ENCODE assay signal across 8 cellular contexts in the genomic region with DNA sequence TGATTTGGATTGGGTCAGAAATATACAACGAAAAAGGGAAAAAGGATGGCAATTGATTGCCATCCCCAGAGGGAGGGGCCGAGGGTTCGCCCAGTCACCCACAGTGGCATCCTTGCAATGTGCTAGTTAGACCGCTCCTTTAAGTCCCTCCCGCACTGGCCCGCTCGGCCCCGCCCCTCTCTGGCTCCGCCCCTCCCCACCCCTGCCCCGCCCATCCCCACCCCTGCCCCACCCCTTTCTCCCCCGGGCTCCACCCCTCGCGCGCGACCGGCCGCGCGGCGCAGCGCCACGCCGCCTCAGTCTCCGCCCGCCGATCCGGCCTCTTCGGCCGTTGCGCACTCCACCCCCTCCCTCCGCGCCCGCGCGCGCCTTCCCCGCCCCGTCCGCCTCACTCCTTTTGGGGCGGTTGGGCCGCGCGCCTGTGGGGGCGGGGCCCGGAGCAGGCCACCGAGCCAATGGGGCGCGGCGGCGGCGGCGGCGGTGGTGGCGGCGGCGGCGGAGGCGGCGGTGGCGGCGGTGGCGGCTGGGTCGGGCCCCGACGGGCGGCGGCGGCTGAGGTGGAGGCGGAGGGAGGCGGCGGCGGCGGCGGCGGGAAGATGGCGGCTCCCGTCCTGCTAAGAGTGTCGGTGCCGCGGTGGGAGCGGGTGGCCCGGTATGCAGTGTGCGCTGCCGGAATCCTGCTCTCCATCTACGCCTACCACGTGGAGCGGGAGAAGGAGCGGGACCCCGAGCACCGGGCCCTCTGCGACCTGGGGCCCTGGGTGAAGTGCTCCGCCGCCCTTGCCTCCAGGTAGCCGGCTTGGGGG. TPM values are rescaled to one million over a fixed set of nuclear protein-coding genes. Genes with fewer than 3 reads are reported as not detected.
DNase-seq lines count a peak whose midpoint lies in the region; ATAC-seq and TF ChIP-seq lines count a peak whose summit lies in the region.

Gene VKORC1L1, plus strand, starts transcription at position 299 of the 806 bp plus-strand sequence. Its CDS starts 298 bp downstream, at position 597.

- H3K36me3 Mint-ChIP-seq in CD14-positive monocyte = peaks cover 0 to 3% of the 10 kb centered on the region in 2 donors

- intact Hi-C loops in CD14-positive monocyte (cut with micrococcal nuclease) = loop anchor here (5.0 kb wide), 1 partner anchor 109 kb away; the partner anchor contains the start of gene GUSB (in 2 of the 2)

- WGBS in liver = under 1% methylated on average over 92 of the region's 94 CpGs

- ATAC-seq in GM19397 (IDR thresholded peaks at IDR 0.05; ENCODE audit: unreplicated experiment) (peak; percentile 91), HG03558 (IDR thresholded peaks at IDR 0.05; ENCODE audit: extremely low read depth, unreplicated experiment) (peak; percentile 76)

- no peaks in the 10 kb centered on the region for H3K9me3 ChIP-seq in liver (ENCODE audit: control insufficient read depth in 4 of 4, low read length in 3 of 4)

- peaks cover 0 to 5% (median 2%) of the 10 kb centered on the region in 4 donors for H3K4me1 ChIP-seq in liver (ENCODE audit: control insufficient read depth in 4 of 4, insufficient read depth in 4 of 4, low read length in 3 of 4)

- H3K27ac ChIP-seq in liver (ENCODE audit: low read depth in 1 of 2, low read length in 2 of 2) = peak within 1 kb of the TSS; percentile 54 to 55

- H3K27ac Mint-ChIP-seq in CD14-positive monocyte = peak within 1 kb of the TSS in 6 of 7 donors; percentile 86 to 96 (median 92)

- peak within 1 kb of the TSS; percentile 80 to 91 for H3K4me3 Mint-ChIP-seq in CD14-positive monocyte

- peaks cover 0 to 2% (median 0%) of the 10 kb centered on the region in 7 donors for H3K9me3 Mint-ChIP-seq in CD14-positive monocyte

- H3K4me1 Mint-ChIP-seq in CD14-positive monocyte = peaks cover 26% of the 10 kb centered on the region

- no peak for TF ChIP-seq RAD21 in liver (IDR thresholded peaks at IDR 0.05)

- H3K27me3 ChIP-seq in liver (ENCODE audit: control insufficient read depth in 4 of 4, insufficient read depth in 4 of 4, low read length in 3 of 4) = no peaks in the 10 kb centered on the region

- peak within 1 kb of the TSS in 1 of 2 donors; percentile 47 for H3K9ac ChIP-seq in liver (ENCODE audit: low read depth in 1 of 2, low read length in 2 of 2)

- no peaks in the 10 kb centered on the region for H3K27me3 Mint-ChIP-seq in CD14-positive monocyte (ENCODE audit: low read depth in 3 of 3)

- peak within 1 kb of the TSS; percentile 75 to 91 (median 81) for H3K4me3 ChIP-seq in liver (ENCODE audit: low read depth in 1 of 3, low read length in 3 of 3)

- TF ChIP-seq CTCF in CD14-positive monocyte (IDR thresholded peaks at IDR 0.05) (no peak), liver (IDR thresholded peaks at IDR 0.05; ENCODE audit: low read depth, low read length, missing input control) (no peak)

- H3K36me3 ChIP-seq in liver (ENCODE audit: control insufficient read depth in 4 of 4, insufficient read depth in 3 of 4, low read depth in 1 of 4, low read length in 3 of 4) = no peaks in the 10 kb centered on the region

- DNase-seq in CD14-positive monocyte (ENCODE audit: low spot score) = peak; percentile 96
- peak; percentile 93 for DNase-seq in NCI-H774 (lab: John Stamatoyannopoulos, UW)
- DNase-seq in activated CD4-positive, alpha-beta T cell treated with anti-CD3 and anti-CD28 coated beads, Interleukin-2, amount 50 U/mL, for 48 hours = peak; percentile 93 to 95
- DNase-seq in dermis microvascular lymphatic vessel endothelial cell (ENCODE audit: low read depth in 2 of 2) = peak; percentile 80 to 95
- DNase-seq in stimulated activated CD4-positive, alpha-beta T cell treated with anti-CD3 and anti-CD28 coated beads, Interleukin-2, amount 100 ng/mL, for 48 hours = peak; percentile 90 to 93

TF ChIP-seq in liver, 16 proteins besides CTCF, POLR2A, EP300 and RAD21:
- TF ChIP-seq TAF1 (conservative IDR thresholded peaks at IDR 0.05) (no peak), YY1 (IDR thresholded peaks at IDR 0.05) (peak; percentile 17)

RNA-seq across cellular contexts. Expression of gene VKORC1L1, which starts in this region (rescaled TPM):
- polyA plus RNA-seq in CD14-positive monocyte (1 to 10 TPM; 1.9 to 3.2 TPM), liver (10 to 100 TPM in 1 of 2 donors, 1 to 10 TPM in 1; 9.8 to 10.7 TPM)
- total RNA-seq in dermis microvascular lymphatic vessel endothelial cell (16.6 and 22.9 TPM in 2 replicates), liver (10 to 100 TPM; 12.8 to 14.6 TPM)

Comparison
In these comparisons a context has a peak if more than half of its experiments do, and no peak if none do; other contexts are left out.
1. Peak in every context shown above with its lines: DNase-seq, ATAC-seq, H3K4me3 ChIP-seq and H3K27ac ChIP-seq.